In the genomic region with DNA sequence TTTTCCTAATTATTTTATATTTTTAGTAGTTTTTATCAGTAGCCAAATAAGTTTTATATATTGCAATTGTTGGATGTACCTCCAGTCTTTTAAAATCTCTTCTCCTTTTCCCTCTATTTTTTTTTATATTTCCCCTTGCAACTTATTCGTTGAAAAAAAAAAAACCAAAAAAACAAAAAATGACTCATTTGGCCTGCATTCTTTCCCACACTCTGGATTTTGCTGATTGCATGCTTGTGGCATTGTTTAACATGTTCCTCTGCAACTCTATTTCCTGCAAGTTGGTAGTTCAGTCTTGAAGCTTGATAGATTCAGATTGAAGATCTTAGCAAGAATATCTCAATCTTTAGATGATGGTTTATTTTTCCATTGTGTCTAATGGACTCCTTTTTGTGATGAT, we compare ENCODE assay signal across 14 cellular contexts.
DNase-seq lines count a peak whose midpoint lies in the region; ATAC-seq, FAIRE-seq and TF ChIP-seq lines count a peak whose summit lies in the region.
"Had no signal": no experiment of that assay in that cellular context is flagged by ENCODE, and none has a peak within 500 bp of the region (broad histone marks: within the 10 kb centered on the region; RNA-seq: fewer than 3 reads in every experiment).

No MANE protein-coding gene starts in this region.

- H3K9me3 Mint-ChIP-seq in astrocyte (ENCODE audit: unreplicated experiment) = peaks cover 7% of the 10 kb centered on the region
- H3K9me3 Mint-ChIP-seq: activated naive CD4-positive, alpha-beta T cell treated with anti-CD3 and anti-CD28 coated beads, Interleukin-2, amount 50 U/mL, for 24 hours had no signal

- no peaks in the 10 kb centered on the region for H4K20me1 ChIP-seq in astrocyte (ENCODE audit: insufficient read depth, low read length)

- peak overlapping the region; percentile 76 for H3K27ac ChIP-seq in astrocyte (ENCODE audit: low read depth, low read length)
- H3K27ac ChIP-seq in small intestine (ENCODE audit: low read depth in 1 of 2, low read length in 1 of 2) = no peak overlapping the region
- H3K27ac ChIP-seq: 22Rv1, right lobe of liver had no signal

- peaks cover 25% of the 10 kb centered on the region for H3K4me1 ChIP-seq in astrocyte (ENCODE audit: insufficient read depth, low read length)
- H3K4me1 ChIP-seq in small intestine (ENCODE audit: control insufficient read depth in 2 of 2, insufficient read depth in 1 of 2, low read depth in 1 of 2, low read length in 1 of 2) = no peaks in the 10 kb centered on the region

- no peak overlapping the region for H3K4me3 Mint-ChIP-seq in astrocyte (ENCODE audit: unreplicated experiment)
- H3K4me3 Mint-ChIP-seq: activated naive CD4-positive, alpha-beta T cell treated with anti-CD3 and anti-CD28 coated beads, Interleukin-2, amount 50 U/mL, for 24 hours had no signal

- peak overlapping the region; percentile 38 for H3K4me2 ChIP-seq in astrocyte (ENCODE audit: low read length)

- no peaks in the 10 kb centered on the region for H3K79me2 ChIP-seq in astrocyte (ENCODE audit: insufficient read depth, low read length)

- no peak overlapping the region for H2AFZ ChIP-seq in astrocyte (ENCODE audit: low read depth, low read length)

- no peak for TF ChIP-seq CTCF in astrocyte (IDR thresholded peaks at IDR 0.05; ENCODE audit: insufficient read depth, low read depth, low read length)
- no peak for TF ChIP-seq CTCF in foreskin fibroblast (IDR thresholded peaks at IDR 0.05; ENCODE audit: low read depth, low read length)

- no peaks in the 10 kb centered on the region for H3K27me3 Mint-ChIP-seq in astrocyte (ENCODE audit: low read depth, unreplicated experiment)
- H3K27me3 Mint-ChIP-seq: activated naive CD4-positive, alpha-beta T cell treated with anti-CD3 and anti-CD28 coated beads, Interleukin-2, amount 50 U/mL, for 24 hours had no signal

- 32 to 84% (median 58%) methylated on average over 1 of the region's 1 CpG for WGBS in small intestine, 3 donors

- DNase-seq in DMS53 (lab: John Stamatoyannopoulos, UW) = peak; percentile 38
- DNase-seq in DMS53 treated with DMSO at 0.1 percent for 48 hours (lab: John Stamatoyannopoulos, UW; ENCODE audit: unreplicated experiment) = no peak
- peak; percentile 93 for DNase-seq in astrocyte (ENCODE audit: low read depth)
- peak; percentile 72 to 86 for DNase-seq in foreskin fibroblast
- DNase-seq in stromal cell of bone marrow (ENCODE audit: low read depth) = peak; percentile 85
- no peak for DNase-seq in small intestine
- DNase-seq in cerebellar nuclear complex (lab: John Stamatoyannopoulos, UW) = no peak
- DNase-seq: activated CD4-positive, alpha-beta T cell treated with anti-CD3 and anti-CD28 coated beads, Interleukin-2, amount 50 U/mL, for 48 hours; Kasumi-1; right lobe of liver; T-helper 2 cell had no signal

- H3K36me3 ChIP-seq in astrocyte (ENCODE audit: insufficient read depth, low read length) = no peaks in the 10 kb centered on the region
- no peaks in the 10 kb centered on the region for H3K36me3 ChIP-seq in small intestine (ENCODE audit: control insufficient read depth in 2 of 2, insufficient read depth in 2 of 2, low read length in 2 of 2)
- H3K36me3 ChIP-seq: right lobe of liver had no signal

- peak overlapping the region; percentile 13 for H3K9ac ChIP-seq in astrocyte (ENCODE audit: low read length)

- H3K36me3 Mint-ChIP-seq in astrocyte (ENCODE audit: low read depth, unreplicated experiment) = no peaks in the 10 kb centered on the region
- H3K36me3 Mint-ChIP-seq: activated naive CD4-positive, alpha-beta T cell treated with anti-CD3 and anti-CD28 coated beads, Interleukin-2, amount 50 U/mL, for 24 hours had no signal

- H3K4me3 ChIP-seq in astrocyte (ENCODE audit: insufficient read depth, low read depth, low read length) = no peak overlapping the region
- no peak overlapping the region for H3K4me3 ChIP-seq in foreskin fibroblast (ENCODE audit: low read depth in 1 of 2, low read length in 2 of 2)
- no peak overlapping the region for H3K4me3 ChIP-seq in small intestine (ENCODE audit: low read depth in 1 of 2, low read length in 2 of 2)
- H3K4me3 ChIP-seq: right lobe of liver had no signal

- ATAC-seq in HG03108 (IDR thresholded peaks at IDR 0.05; ENCODE audit: unreplicated experiment) = no peak
- ATAC-seq: right lobe of liver had no signal

- no peaks in the 10 kb centered on the region for H3K27me3 ChIP-seq in astrocyte (ENCODE audit: insufficient read depth, low read length)
- H3K27me3 ChIP-seq in small intestine (ENCODE audit: control insufficient read depth in 2 of 2, insufficient read depth in 2 of 2, low read length in 2 of 2) = no peaks in the 10 kb centered on the region
- H3K27me3 ChIP-seq: right lobe of liver had no signal

- H3K4me1 Mint-ChIP-seq in astrocyte (ENCODE audit: low read depth, unreplicated experiment) = peaks cover 36% of the 10 kb centered on the region
- H3K4me1 Mint-ChIP-seq: activated naive CD4-positive, alpha-beta T cell treated with anti-CD3 and anti-CD28 coated beads, Interleukin-2, amount 50 U/mL, for 24 hours had no signal

- peak; percentile 63 for FAIRE-seq in astrocyte (lab: Jason Lieb, UNC)
- no peak for FAIRE-seq in small intestine (lab: Jason Lieb, UNC)

- H3K27ac Mint-ChIP-seq in astrocyte (ENCODE audit: unreplicated experiment) = peak overlapping the region; percentile 95
- H3K27ac Mint-ChIP-seq: activated naive CD4-positive, alpha-beta T cell treated with anti-CD3 and anti-CD28 coated beads, Interleukin-2, amount 50 U/mL, for 24 hours had no signal

- H3K9me3 ChIP-seq in astrocyte (ENCODE audit: insufficient read depth, low read depth, low read length) = no peaks in the 10 kb centered on the region
- no peaks in the 10 kb centered on the region for H3K9me3 ChIP-seq in small intestine (ENCODE audit: control insufficient read depth, low read depth)
- H3K9me3 ChIP-seq: right lobe of liver had no signal

Comparison
In these comparisons a context has a peak if more than half of its experiments do, and no peak if none do; other contexts are left out.
1. DNase-seq: peak in DMS53 (single experiment), astrocyte (single experiment), foreskin fibroblast (2 of 2) and stromal cell of bone marrow (single experiment); none in DMS53 treated with DMSO at 0.1 percent for 48 hours (single experiment), small intestine (single experiment) and cerebellar nuclear complex (0 of 2).